Comparison of ENCODE assay signal across 8 cellular contexts in the genomic region with DNA sequence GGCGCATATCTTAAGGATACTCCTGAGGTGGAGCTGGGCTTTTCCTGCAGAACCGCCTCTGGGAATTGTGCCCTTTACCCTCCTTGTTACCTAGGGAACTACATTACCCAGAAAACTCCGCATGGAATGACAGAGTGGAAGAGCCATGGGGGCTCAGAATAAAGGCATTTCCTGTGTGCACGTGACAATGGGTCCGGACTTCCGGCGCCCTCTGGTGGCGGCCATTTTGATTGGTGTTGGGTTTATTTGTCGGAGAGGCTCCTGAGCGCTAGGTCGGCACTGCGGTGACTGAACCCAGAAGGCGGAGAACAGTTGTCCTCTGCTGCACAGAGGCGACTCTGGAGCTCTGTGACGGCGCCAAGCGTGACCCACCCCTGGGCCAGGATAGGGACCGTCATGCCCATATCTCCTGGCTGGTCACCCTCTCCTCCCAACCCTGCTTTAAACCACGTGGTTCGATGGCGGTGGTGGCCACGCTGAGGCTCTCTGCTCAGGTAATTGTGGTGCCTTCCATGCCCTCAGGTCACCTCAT. TPM values are rescaled to one million over a fixed set of nuclear protein-coding genes. Genes with fewer than 3 reads are reported as not detected.
DNase-seq lines count a peak whose midpoint lies in the region; ATAC-seq, FAIRE-seq and TF ChIP-seq lines count a peak whose summit lies in the region.

A gene (plus strand): TSS at position 229 of the 532 bp plus-strand sequence. CDS start 230 bp downstream, at position 459.

- no peak for TF ChIP-seq POLR2A in GM12891 (IDR thresholded peaks at IDR 0.05; ENCODE audit: low read depth, low read length)

- no peak within 1 kb of the TSS for H3K9ac ChIP-seq in SK-N-MC (ENCODE audit: insufficient read length)

- no peaks in the 10 kb centered on the region for H3K9me3 ChIP-seq in SK-N-MC (ENCODE audit: low read depth, low read length)
- H3K9me3 ChIP-seq in iPS-18c (ENCODE audit: control insufficient read depth, insufficient read depth, low read length): no peaks in the 10 kb centered on the region

- FAIRE-seq in GM12891 (lab: Jason Lieb, UNC) (peak; percentile 13), bronchial epithelial cell (lab: Jason Lieb, UNC) (no peak)

- TF ChIP-seq CTCF in bronchial epithelial cell (IDR thresholded peaks at IDR 0.05; ENCODE audit: insufficient read depth, low read length, severe bottlenecking): peak; percentile 67

- H3K4me3 ChIP-seq in SK-N-MC (no peak within 1 kb of the TSS), bronchial epithelial cell (ENCODE audit: low read depth, low read length) (peak within 1 kb of the TSS; percentile 59), iPS-18c (ENCODE audit: insufficient read depth, low read depth, low read length) (peak within 1 kb of the TSS; percentile 72)

- no peak for ATAC-seq in HG03095 (IDR thresholded peaks at IDR 0.05; ENCODE audit: unreplicated experiment)
- ATAC-seq in GM19467 (IDR thresholded peaks at IDR 0.05; ENCODE audit: unreplicated experiment): no peak

- DNase-seq in GM12891 (ENCODE audit: insufficient read length, low spot score): no peak
- DNase-seq in SK-N-MC (ENCODE audit: low read depth, low spot score): no peak
- peak; percentile 78 for DNase-seq in bronchial epithelial cell (ENCODE audit: low read depth)
- DNase-seq in renal cortical epithelial cell (ENCODE audit: low read depth): peak; percentile 73
- DNase-seq in DMS79 treated with DMSO at 0.1 percent for 48 hours (lab: John Stamatoyannopoulos, UW): no peak

- H3K36me3 ChIP-seq in SK-N-MC (ENCODE audit: insufficient read depth, low read length) (peaks cover 33% of the 10 kb centered on the region), bronchial epithelial cell (ENCODE audit: control insufficient read depth, insufficient read depth, low read length) (no peaks in the 10 kb centered on the region)

- H3K27me3 ChIP-seq in bronchial epithelial cell (ENCODE audit: control insufficient read depth, insufficient read depth, low read length): no peaks in the 10 kb centered on the region

- H3K27ac ChIP-seq in SK-N-MC: 0 out of 2 replicates have a peak within 1 kb of the TSS, but pooled peaks have one; percentile 2

TF ChIP-seq in GM12891, 5 proteins besides CTCF, POLR2A, EP300 and RAD21:
- no peak for TF ChIP-seq POU2F2 (IDR thresholded peaks at IDR 0.05; ENCODE audit: low read depth, low read length)
TF ChIP-seq in GM12891: peak in this region for 0.

RNA-seq across cellular contexts. Expression of the gene that starts here (rescaled TPM):
- 12.1 TPM for polyA plus RNA-seq in GM12891 (2012; ENCODE audit: low read depth, missing spikeins)
- total RNA-seq in bronchial epithelial cell (19.8 and 36.1 TPM in 2 replicates), renal cortical epithelial cell (29.9 and 35.1 TPM in 2 replicates)

Comparison
In these comparisons a context has a peak if more than half of its experiments do, and no peak if none do; other contexts are left out.
1. DNase-seq: peak in bronchial epithelial cell (single experiment) and renal cortical epithelial cell (single experiment); none in GM12891 (single experiment), SK-N-MC (single experiment) and DMS79 treated with DMSO at 0.1 percent for 48 hours (single experiment).